In genomic region chr9:94799578-94800264, GRCh38 we compare ENCODE assay signal across 10 cellular contexts.
A peak's percentile ranks its signal among the peaks of the same experiment; 100 is the strongest.
DNase-seq lines count a peak whose midpoint lies in the region; ATAC-seq, FAIRE-seq and TF ChIP-seq lines count a peak whose summit lies in the region.
"Had no signal": no experiment of that assay in that cellular context is flagged by ENCODE, and none has a peak within 500 bp of the region (broad histone marks: within the 10 kb centered on the region; RNA-seq: fewer than 3 reads in every experiment).

No MANE protein-coding gene starts in this region.

- H3K4me3 ChIP-seq in Caco-2 (ENCODE audit: low read depth, low read length) (no peak overlapping the region), fibroblast of lung (replicated peaks in 1 of 4; ENCODE audit: control extremely low read depth in 1 of 4, insufficient read depth in 1 of 4, low read depth in 3 of 4, low read length in 4 of 4) (no peak overlapping the region), pancreas (no peak overlapping the region)

- no peaks in the 10 kb centered on the region for H3K9me3 Mint-ChIP-seq in Caco-2 (ENCODE audit: unreplicated experiment)

- peaks cover 21% of the 10 kb centered on the region for H3K4me1 Mint-ChIP-seq in Caco-2 (ENCODE audit: low read depth, unreplicated experiment)

- TF ChIP-seq CTCF in Caco-2 (IDR thresholded peaks at IDR 0.05; ENCODE audit: insufficient read depth in 1 of 2, low read depth in 1 of 2, low read length in 1 of 2, severe bottlenecking in 1 of 2, unreplicated experiment in 1 of 2), result no peak
- no peak for TF ChIP-seq CTCF in fibroblast of lung (conservative IDR thresholded peaks at IDR 0.05 in 1 of 2, IDR thresholded peaks at IDR 0.05 in 1 of 2; ENCODE audit: low read depth in 1 of 2, low read length in 2 of 2)
- TF ChIP-seq CTCF in pancreas (IDR thresholded peaks at IDR 0.05), result no peak

- no peaks in the 10 kb centered on the region for H4K20me1 ChIP-seq in fibroblast of lung (ENCODE audit: control insufficient read depth, extremely low read depth, insufficient read depth, low read length)

- H3K27ac Mint-ChIP-seq in Caco-2 (ENCODE audit: unreplicated experiment), result peak overlapping the region; percentile 55

- ATAC-seq in pancreas (peak; percentile 35 to 61 (median 47)), HG03342 (IDR thresholded peaks at IDR 0.05; ENCODE audit: unreplicated experiment) (no peak)

- POLR2A ChIA-PET in Caco-2 (lab: Charles Lee), result no interaction called here

- H3K27me3 ChIP-seq in Caco-2 (replicated peaks; ENCODE audit: control insufficient read depth, insufficient read depth, low read length), result no peaks in the 10 kb centered on the region
- no peaks in the 10 kb centered on the region for H3K27me3 ChIP-seq in fibroblast of lung (ENCODE audit: control insufficient read depth, insufficient read depth, low read length)
- no peaks in the 10 kb centered on the region for H3K27me3 ChIP-seq in pancreas

- H3K79me2 ChIP-seq in fibroblast of lung (ENCODE audit: control insufficient read depth, insufficient read depth, low read length), result no peaks in the 10 kb centered on the region

- H3K36me3 ChIP-seq in Caco-2 (ENCODE audit: control insufficient read depth, insufficient read depth, low read length) (peaks cover 4% of the 10 kb centered on the region), fibroblast of lung (ENCODE audit: control insufficient read depth, insufficient read depth, low read length) (no peaks in the 10 kb centered on the region), pancreas (no peaks in the 10 kb centered on the region)

- no peak overlapping the region for H2AFZ ChIP-seq in fibroblast of lung (ENCODE audit: low read length)

- in situ Hi-C loops in SK-MEL-5 (cut with HindIII; ENCODE audit: low pct_unique_long_range_greater_than_20kb, low sequenced_read_pairs), result no loop called here

- no peak overlapping the region for H3K9ac ChIP-seq in fibroblast of lung (ENCODE audit: insufficient read depth, low read length)

- no peak for DNase-seq in Caco-2
- peak; percentile 15 for DNase-seq in SK-MEL-5 (ENCODE audit: low read depth, low spot score)
- peak; percentile 58 to 97 for DNase-seq in fibroblast of lung (ENCODE audit: low read depth in 2 of 2)
- no peak for DNase-seq in pancreas
- no peak for DNase-seq in putamen (ENCODE audit: low spot score)
- DNase-seq in activated CD8-positive, alpha-beta memory T cell treated with anti-CD3 and anti-CD28 coated beads, Interleukin-2, amount 50 U/mL, for 4 hours, result no peak
- DNase-seq in activated CD4-positive, alpha-beta T cell treated with anti-CD3 and anti-CD28 coated beads for 1 hour, result no peak
- DNase-seq: amniotic stem cell had no signal

- CTCF ChIA-PET in Caco-2 (lab: Charles Lee), result no interaction called here

- H3K9me3 ChIP-seq in Caco-2 (no peaks in the 10 kb centered on the region), fibroblast of lung (ENCODE audit: control insufficient read depth, insufficient read depth, low read depth, low read length) (no peaks in the 10 kb centered on the region), pancreas (no peaks in the 10 kb centered on the region)

- H3K4me3 Mint-ChIP-seq in Caco-2 (ENCODE audit: unreplicated experiment), result no peak overlapping the region

- H3K4me1 ChIP-seq in Caco-2 (peaks cover 15% of the 10 kb centered on the region; the same call in 1 of the 2 replicates), fibroblast of lung (ENCODE audit: control insufficient read depth, extremely low read depth, insufficient read depth, low read length) (peaks cover 14% of the 10 kb centered on the region), pancreas (peaks cover 0 to 9% (median 0%) of the 10 kb centered on the region in 3 donors)

- BruUV-seq in Caco-2 (replicated peaks; lab: Mats Ljungman, UMichigan), result no TSS peak

- H3K4me2 ChIP-seq in fibroblast of lung (ENCODE audit: extremely low read depth, insufficient read depth, low read length), result peak overlapping the region; percentile 11

- intact Hi-C loops in Caco-2 (cut with micrococcal nuclease; ENCODE audit: unreplicated experiment), result no loop called here
- intact Hi-C loops in pancreas (cut with DNase I), result no loop called here

- H3K27me3 Mint-ChIP-seq in Caco-2 (ENCODE audit: insufficient read depth, unreplicated experiment), result no peaks in the 10 kb centered on the region

- H3K27ac ChIP-seq in fibroblast of lung (ENCODE audit: insufficient read depth, low read length) (no peak overlapping the region), pancreas (peak overlapping the region in 2 of 4 donors; percentile 29 to 42)

- WGBS in pancreas, 2 donors, result 88 to 93% methylated on average over 9 of the region's 9 CpGs

- no peak for FAIRE-seq in pancreas (lab: Jason Lieb, UNC)
- FAIRE-seq: H1 had no signal

- no peaks in the 10 kb centered on the region for H3K36me3 Mint-ChIP-seq in Caco-2 (ENCODE audit: insufficient read depth, unreplicated experiment)

Comparison
In these comparisons a context has a peak if more than half of its experiments do, and no peak if none do; other contexts are left out.
1. DNase-seq: peak in SK-MEL-5 (single experiment) and fibroblast of lung (2 of 2); none in Caco-2 (0 of 2), pancreas (0 of 6), putamen (single experiment), activated CD8-positive, alpha-beta memory T cell treated with anti-CD3 and anti-CD28 coated beads, Interleukin-2, amount 50 U/mL, for 4 hours (single experiment) and activated CD4-positive, alpha-beta T cell treated with anti-CD3 and anti-CD28 coated beads for 1 hour (single experiment).